9 cellular contexts compared by ENCODE assay signal in the genomic region with DNA sequence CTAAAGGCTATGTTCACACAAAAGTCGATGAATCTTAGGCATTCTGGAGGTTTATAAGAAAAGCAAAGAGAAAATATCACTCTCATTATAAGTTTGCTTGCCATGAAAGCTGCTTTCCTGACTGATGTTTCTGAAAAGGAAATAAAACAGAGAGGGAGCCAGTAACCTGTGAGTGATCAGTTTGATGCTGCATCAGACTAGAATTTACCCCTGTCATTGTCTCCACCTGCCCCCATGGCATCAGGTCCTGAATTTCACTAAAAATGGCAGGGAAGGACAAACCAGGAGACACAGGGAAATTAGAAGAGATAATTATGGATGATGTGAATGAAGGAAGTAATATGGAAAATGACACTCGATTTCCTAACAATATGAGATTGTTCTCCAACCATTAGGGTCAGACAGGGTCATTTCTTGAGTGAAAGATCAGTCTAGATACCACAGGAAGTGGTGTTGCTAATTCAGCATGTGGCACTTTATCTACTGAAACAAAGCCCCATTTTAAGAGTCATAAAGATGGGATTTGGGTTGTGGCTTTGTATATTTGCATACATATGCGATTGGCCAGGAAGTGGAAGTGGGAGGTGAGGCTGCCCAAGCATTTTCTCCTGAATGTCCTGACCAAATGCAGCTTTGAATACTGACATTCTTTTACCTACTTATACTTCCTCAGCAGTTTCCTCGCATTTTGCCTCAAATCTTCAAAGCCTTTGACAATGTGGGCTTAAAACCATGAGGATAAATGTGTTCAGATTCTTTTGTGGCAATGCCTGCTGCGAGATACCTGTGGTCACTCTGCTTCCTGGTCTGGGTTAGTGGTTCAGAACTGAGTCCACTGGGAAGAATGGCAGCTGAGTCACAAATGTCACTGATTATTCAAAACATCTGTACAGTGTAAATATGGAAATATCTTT. TPM values are rescaled to one million over a fixed set of nuclear protein-coding genes. Genes with fewer than 3 reads are reported as not detected.
DNase-seq lines count a peak whose midpoint lies in the region; ATAC-seq and TF ChIP-seq lines count a peak whose summit lies in the region.
"Had no signal": no experiment of that assay in that cellular context is flagged by ENCODE, and none has a peak within 500 bp of the region (broad histone marks: within the 10 kb centered on the region; RNA-seq: fewer than 3 reads in every experiment).

No MANE protein-coding gene starts in this region.

- peak; percentile 18 for DNase-seq in NCI-H69 (lab: John Stamatoyannopoulos, UW)
- no peak for DNase-seq in naive thymus-derived CD4-positive, alpha-beta T cell
- DNase-seq in effector CD4-positive, alpha-beta T cell = no peak
- DNase-seq in GOT3 (lab: John Stamatoyannopoulos, UW) = no peak
- DNase-seq in HEK293T (ENCODE audit: extremely low spot score) = no peak
- no peak for DNase-seq in T1000 (lab: John Stamatoyannopoulos, UW)

- CTCF ChIA-PET in naive thymus-derived CD4-positive, alpha-beta T cell (lab: Charles Lee) = no interaction called here
- CTCF ChIA-PET in HEK293T (lab: Yijun Ruan, JAX) = interaction anchor here (0.6 kb wide), 1 partner anchor 512 kb away, joined by 3 read pairs; no protein-coding TSS in a partner anchor

- H3K4me1 Mint-ChIP-seq in naive thymus-derived CD4-positive, alpha-beta T cell = peaks cover 0 to 21% (median 8%) of the 10 kb centered on the region in 7 donors

- POLR2A ChIA-PET in naive thymus-derived CD4-positive, alpha-beta T cell (lab: Charles Lee) = no interaction called here
- POLR2A ChIA-PET in HEK293T (lab: Yijun Ruan, JAX) = no interaction called here

- ATAC-seq in GM18909 (IDR thresholded peaks at IDR 0.05; ENCODE audit: poor library complexity, unreplicated experiment) (peak; percentile 98), HG02763 (IDR thresholded peaks at IDR 0.05; ENCODE audit: unreplicated experiment) (peak; percentile 94)
- peak; percentile 38 for ATAC-seq in naive thymus-derived CD4-positive, alpha-beta T cell

- H3K9me3 ChIP-seq in naive thymus-derived CD4-positive, alpha-beta T cell (ENCODE audit: control insufficient read depth in 2 of 3, low read length in 3 of 3) = no peaks in the 10 kb centered on the region

- H3K27ac ChIP-seq in naive thymus-derived CD4-positive, alpha-beta T cell (ENCODE audit: low read depth, low read length) = no peak overlapping the region

- intact Hi-C loops in naive thymus-derived CD4-positive, alpha-beta T cell (cut with micrococcal nuclease) = no loop called here

- no peak overlapping the region for H3K27ac Mint-ChIP-seq in naive thymus-derived CD4-positive, alpha-beta T cell
- H3K27ac Mint-ChIP-seq: T-helper 1 cell treated with Interleukin-12 subunit alpha and Interleukin-12 subunit beta and Interleukin-4 antibody, amounts not matched to agents 30 μg/mL and 1 μg/mL, for 36 hours had no signal

- H3K36me3 Mint-ChIP-seq in naive thymus-derived CD4-positive, alpha-beta T cell = no peaks in the 10 kb centered on the region

- peaks cover 0 to 19% (median 0%) of the 10 kb centered on the region in 5 donors for H3K27me3 Mint-ChIP-seq in naive thymus-derived CD4-positive, alpha-beta T cell

- no peaks in the 10 kb centered on the region for H3K27me3 ChIP-seq in naive thymus-derived CD4-positive, alpha-beta T cell (ENCODE audit: control insufficient read depth in 2 of 2, insufficient read depth in 2 of 2, low read length in 2 of 2)

- peaks cover 0 to 7% of the 10 kb centered on the region in 2 donors for H3K4me1 ChIP-seq in naive thymus-derived CD4-positive, alpha-beta T cell (ENCODE audit: control insufficient read depth in 2 of 2, insufficient read depth in 2 of 2, low read length in 2 of 2)

- no peak overlapping the region for H3K4me3 Mint-ChIP-seq in naive thymus-derived CD4-positive, alpha-beta T cell
- H3K4me3 Mint-ChIP-seq: T-helper 1 cell treated with Interleukin-12 subunit alpha and Interleukin-12 subunit beta and Interleukin-4 antibody, amounts not matched to agents 30 μg/mL and 1 μg/mL, for 36 hours had no signal

- no peak overlapping the region for H3K4me3 ChIP-seq in naive thymus-derived CD4-positive, alpha-beta T cell (ENCODE audit: low read length)

- H3K9me3 Mint-ChIP-seq in naive thymus-derived CD4-positive, alpha-beta T cell = no peaks in the 10 kb centered on the region
- H3K9me3 Mint-ChIP-seq: T-helper 1 cell treated with Interleukin-12 subunit alpha and Interleukin-12 subunit beta and Interleukin-4 antibody, amounts not matched to agents 30 μg/mL and 1 μg/mL, for 36 hours had no signal

- no peaks in the 10 kb centered on the region for H3K36me3 ChIP-seq in naive thymus-derived CD4-positive, alpha-beta T cell (ENCODE audit: control insufficient read depth in 2 of 3, insufficient read depth in 3 of 3, low read length in 3 of 3)

TF ChIP-seq in HEK293T, 16 proteins besides CTCF, POLR2A, EP300 and RAD21:
- TF ChIP-seq NFRKB (IDR thresholded peaks at IDR 0.05) (no peak), HDGF (IDR thresholded peaks at IDR 0.05; ENCODE audit: borderline replicate concordance) (no peak), BHLHE40 (IDR thresholded peaks at IDR 0.05; ENCODE audit: borderline replicate concordance) (no peak), L3MBTL2 (conservative IDR thresholded peaks at IDR 0.05) (no peak), CTBP1 (IDR thresholded peaks at IDR 0.05; ENCODE audit: borderline replicate concordance) (no peak), ZNF384 (IDR thresholded peaks at IDR 0.05) (no peak), LEF1 (IDR thresholded peaks at IDR 0.05; ENCODE audit: borderline replicate concordance) (no peak), SUZ12 (IDR thresholded peaks at IDR 0.05) (no peak), SP1 (IDR thresholded peaks at IDR 0.05) (no peak), ARNT (IDR thresholded peaks at IDR 0.05) (no peak), TARDBP (IDR thresholded peaks at IDR 0.05) (no peak), FOXM1 (IDR thresholded peaks at IDR 0.05; ENCODE audit: borderline replicate concordance) (no peak), FOXK2 (IDR thresholded peaks at IDR 0.05) (no peak), FOXA1 (IDR thresholded peaks at IDR 0.05) (no peak), ELF4 (IDR thresholded peaks at IDR 0.05) (no peak)
- TF ChIP-seq, protein P1, sequence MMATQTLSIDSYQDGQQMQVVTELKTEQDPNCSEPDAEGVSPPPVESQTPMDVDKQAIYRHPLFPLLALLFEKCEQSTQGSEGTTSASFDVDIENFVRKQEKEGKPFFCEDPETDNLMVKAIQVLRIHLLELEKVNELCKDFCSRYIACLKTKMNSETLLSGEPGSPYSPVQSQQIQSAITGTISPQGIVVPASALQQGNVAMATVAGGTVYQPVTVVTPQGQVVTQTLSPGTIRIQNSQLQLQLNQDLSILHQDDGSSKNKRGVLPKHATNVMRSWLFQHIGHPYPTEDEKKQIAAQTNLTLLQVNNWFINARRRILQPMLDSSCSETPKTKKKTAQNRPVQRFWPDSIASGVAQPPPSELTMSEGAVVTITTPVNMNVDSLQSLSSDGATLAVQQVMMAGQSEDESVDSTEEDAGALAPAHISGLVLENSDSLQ (IDR thresholded peaks at IDR 0.05) = no peak

RNA-seq across cellular contexts. Expression of gene MEGF10, which starts 29.7 kb away (rescaled TPM):
- total RNA-seq in naive thymus-derived CD4-positive, alpha-beta T cell = not detected
- polyA plus RNA-seq in naive thymus-derived CD4-positive, alpha-beta T cell = not detected

Comparison
In these comparisons a context has a peak if more than half of its experiments do, and no peak if none do; other contexts are left out.
1. ATAC-seq: peak in every context shown above with its lines; median percentile 98 in GM18909; 94 in HG02763; 38 in naive thymus-derived CD4-positive, alpha-beta T cell.